In genomic region chr12:67433393-67434175, GRCh38 we compare ENCODE assay signal across 9 cellular contexts.
DNase-seq lines count a peak whose midpoint lies in the region; ATAC-seq and TF ChIP-seq lines count a peak whose summit lies in the region.
"Had no signal": no experiment of that assay in that cellular context is flagged by ENCODE, and none has a peak within 500 bp of the region (broad histone marks: within the 10 kb centered on the region; RNA-seq: fewer than 3 reads in every experiment).

No MANE protein-coding gene starts in this region.

- in situ Hi-C loops in astrocyte of the spinal cord (cut with HindIII; ENCODE audit: low sequenced_read_pairs): no loop called here

- no peaks in the 10 kb centered on the region for H3K9me3 ChIP-seq in Peyer's patch

- no peak for TF ChIP-seq POLR2A in Peyer's patch (IDR thresholded peaks at IDR 0.05)

- H3K27ac ChIP-seq in Peyer's patch: peak overlapping the region in 1 of 4 donors; percentile 28

- intact Hi-C loops in posterior cingulate gyrus (cut with DNase I): loop anchor here (5.0 to 10.0 kb wide), 2 partner anchors 211 to 509 kb away; partner anchors contain the start of gene DYRK2

- no peak overlapping the region for H3K4me3 ChIP-seq in AG10803 (ENCODE audit: low read length)
- H3K4me3 ChIP-seq in astrocyte of the spinal cord (ENCODE audit: low read depth, low read length): no peak overlapping the region
- no peak overlapping the region for H3K4me3 ChIP-seq in Peyer's patch

- DNase-seq in AG10803 (ENCODE audit: low read depth) (peak; percentile 37), astrocyte of the spinal cord (ENCODE audit: low read depth, low spot score) (peak; percentile 35), NCI-H446 treated with DMSO at 0.1 percent for 48 hours (lab: John Stamatoyannopoulos, UW) (no peak), Peyer's patch (no peak), posterior cingulate gyrus (no peak)
- DNase-seq in effector CD8-positive, alpha-beta T cell (lab: John Stamatoyannopoulos, UW): no peak
- DNase-seq: NCI-H1105 had no signal

- no peaks in the 10 kb centered on the region for H3K36me3 ChIP-seq in Peyer's patch

- ATAC-seq in GM19452 (IDR thresholded peaks at IDR 0.05; ENCODE audit: unreplicated experiment): peak; percentile 75
- peak; percentile 92 for ATAC-seq in HG03139 (IDR thresholded peaks at IDR 0.05; ENCODE audit: unreplicated experiment)

- peaks cover 0 to 61% (median 8%) of the 10 kb centered on the region in 4 donors for H3K4me1 ChIP-seq in Peyer's patch

- TF ChIP-seq CTCF in AG10803 (conservative IDR thresholded peaks at IDR 0.05; ENCODE audit: low read length) (no peak), astrocyte of the spinal cord (IDR thresholded peaks at IDR 0.05; ENCODE audit: low read depth, low read length) (no peak), Peyer's patch (IDR thresholded peaks at IDR 0.05) (no peak)

- no peaks in the 10 kb centered on the region for H3K27me3 ChIP-seq in Peyer's patch

Comparison
In these comparisons a context has a peak if more than half of its experiments do, and no peak if none do; other contexts are left out.
1. DNase-seq: peak in AG10803 (single experiment) and astrocyte of the spinal cord (single experiment); none in effector CD8-positive, alpha-beta T cell (single experiment), NCI-H446 treated with DMSO at 0.1 percent for 48 hours (single experiment), Peyer's patch (0 of 3) and posterior cingulate gyrus (0 of 10).